ENCODE assay signal across 15 cellular contexts in genomic region chr12:19970116-19970515, GRCh38.
DNase-seq lines count a peak whose midpoint lies in the region; ATAC-seq and TF ChIP-seq lines count a peak whose summit lies in the region.
"Had no signal": no experiment of that assay in that cellular context is flagged by ENCODE, and none has a peak within 500 bp of the region (broad histone marks: within the 10 kb centered on the region; RNA-seq: fewer than 3 reads in every experiment).

No MANE protein-coding gene starts in this region.

- peak overlapping the region; percentile 87 for H3K27ac Mint-ChIP-seq in chondrocyte (ENCODE audit: unreplicated experiment)
- H3K27ac Mint-ChIP-seq: activated CD4-positive, alpha-beta memory T cell treated with anti-CD3 and anti-CD28 coated beads for 36 hours; T-helper 2 cell treated with Interferon-gamma antibody and Interleukin-4, amounts not matched to agents 5 μg/mL and 100 μg/mL, for 36 hours had no signal

- no peak overlapping the region for H3K4me3 Mint-ChIP-seq in chondrocyte (ENCODE audit: unreplicated experiment)
- H3K4me3 Mint-ChIP-seq: activated CD4-positive, alpha-beta memory T cell treated with anti-CD3 and anti-CD28 coated beads for 36 hours; CD14-positive monocyte; T-helper 2 cell treated with Interferon-gamma antibody and Interleukin-4, amounts not matched to agents 5 μg/mL and 100 μg/mL, for 36 hours had no signal

- no peaks in the 10 kb centered on the region for H3K27me3 ChIP-seq in BE2C
- H3K27me3 ChIP-seq in HUES6 (ENCODE audit: control insufficient read depth, insufficient read depth, low read length): no peaks in the 10 kb centered on the region
- H3K27me3 ChIP-seq in testis: no peaks in the 10 kb centered on the region

- ATAC-seq in HG03097 (IDR thresholded peaks at IDR 0.05; ENCODE audit: low FRiP score, unreplicated experiment): no peak
- ATAC-seq: PC-3 had no signal

- H3K4me1 Mint-ChIP-seq in chondrocyte (ENCODE audit: low read depth): peaks cover 56% of the 10 kb centered on the region

- no peaks in the 10 kb centered on the region for H3K9me3 Mint-ChIP-seq in chondrocyte (ENCODE audit: low read depth)
- H3K9me3 Mint-ChIP-seq: activated CD4-positive, alpha-beta memory T cell treated with anti-CD3 and anti-CD28 coated beads for 36 hours; T-helper 2 cell treated with Interferon-gamma antibody and Interleukin-4, amounts not matched to agents 5 μg/mL and 100 μg/mL, for 36 hours had no signal

- no peak for TF ChIP-seq POLR2A in testis (IDR thresholded peaks at IDR 0.05)

- TF ChIP-seq CTCF in BE2C (IDR thresholded peaks at IDR 0.05; ENCODE audit: low read depth, low read length) (no peak), chondrocyte (IDR thresholded peaks at IDR 0.05) (no peak), testis (IDR thresholded peaks at IDR 0.05) (no peak)

- H3K4me1 ChIP-seq in BE2C (peaks cover 28% of the 10 kb centered on the region), HUES6 (ENCODE audit: control insufficient read depth, insufficient read depth, low read length) (peaks cover 23% of the 10 kb centered on the region), testis (peaks cover 18% of the 10 kb centered on the region)

- no peaks in the 10 kb centered on the region for H3K9me3 ChIP-seq in BE2C
- no peaks in the 10 kb centered on the region for H3K9me3 ChIP-seq in HUES6 (ENCODE audit: control insufficient read depth, insufficient read depth, low read depth, low read length)
- no peaks in the 10 kb centered on the region for H3K9me3 ChIP-seq in testis

- H3K9ac ChIP-seq in HUES6 (ENCODE audit: low read length): no peak overlapping the region

- no peaks in the 10 kb centered on the region for H3K36me3 Mint-ChIP-seq in chondrocyte (ENCODE audit: low read depth)
- H3K36me3 Mint-ChIP-seq: activated CD4-positive, alpha-beta memory T cell treated with anti-CD3 and anti-CD28 coated beads for 36 hours; CD14-positive monocyte had no signal

- H3K4me3 ChIP-seq in BE2C (ENCODE audit: low read depth, low read length): no peak overlapping the region
- no peak overlapping the region for H3K4me3 ChIP-seq in HUES6 (ENCODE audit: low read depth, low read length)
- no peak overlapping the region for H3K4me3 ChIP-seq in testis

- peak; percentile 24 for DNase-seq in BE2C
- DNase-seq in chondrocyte (ENCODE audit: low spot score): no peak
- DNase-seq in myocyte (ENCODE audit: low read depth): peak; percentile 54
- no peak for DNase-seq in T-helper 2 cell
- no peak for DNase-seq in testis
- no peak for DNase-seq in NCI-H146 (lab: John Stamatoyannopoulos, UW)
- DNase-seq: activated CD4-positive, alpha-beta memory T cell treated with anti-CD3 and anti-CD28 coated beads for 36 hours; central memory CD4-positive, alpha-beta T cell; NCI-H2171 treated with DMSO at 0.1 percent for 48 hours; PC-3; stimulated activated naive CD4-positive, alpha-beta T cell treated with Interleukin-2 at 50 U/mL for 16 hours had no signal

- WGBS in testis, 2 donors: 31 to 32% methylated on average over 2 of the region's 2 CpGs

- H3K36me3 ChIP-seq in BE2C (no peaks in the 10 kb centered on the region), HUES6 (ENCODE audit: control insufficient read depth, insufficient read depth, low read length) (no peaks in the 10 kb centered on the region), testis (ENCODE audit: low read depth, missing control alignments) (no peaks in the 10 kb centered on the region)

- no peaks in the 10 kb centered on the region for H3K27me3 Mint-ChIP-seq in chondrocyte (ENCODE audit: low read depth)
- H3K27me3 Mint-ChIP-seq: activated CD4-positive, alpha-beta memory T cell treated with anti-CD3 and anti-CD28 coated beads for 36 hours had no signal

- intact Hi-C loops in testis (cut with DNase I; ENCODE audit: low total_unique reads): no loop called here

- H3K27ac ChIP-seq in HUES6 (ENCODE audit: low read depth, low read length): peak overlapping the region; percentile 51; the same call in 1 of the 2 replicates
- H3K27ac ChIP-seq in testis: no peak overlapping the region

Comparison
In these comparisons a context has a peak if more than half of its experiments do, and no peak if none do; other contexts are left out.
1. DNase-seq: peak in BE2C (single experiment) and myocyte (single experiment); none in chondrocyte (single experiment), T-helper 2 cell (0 of 5), testis (single experiment) and NCI-H146 (single experiment).